In the genomic region with DNA sequence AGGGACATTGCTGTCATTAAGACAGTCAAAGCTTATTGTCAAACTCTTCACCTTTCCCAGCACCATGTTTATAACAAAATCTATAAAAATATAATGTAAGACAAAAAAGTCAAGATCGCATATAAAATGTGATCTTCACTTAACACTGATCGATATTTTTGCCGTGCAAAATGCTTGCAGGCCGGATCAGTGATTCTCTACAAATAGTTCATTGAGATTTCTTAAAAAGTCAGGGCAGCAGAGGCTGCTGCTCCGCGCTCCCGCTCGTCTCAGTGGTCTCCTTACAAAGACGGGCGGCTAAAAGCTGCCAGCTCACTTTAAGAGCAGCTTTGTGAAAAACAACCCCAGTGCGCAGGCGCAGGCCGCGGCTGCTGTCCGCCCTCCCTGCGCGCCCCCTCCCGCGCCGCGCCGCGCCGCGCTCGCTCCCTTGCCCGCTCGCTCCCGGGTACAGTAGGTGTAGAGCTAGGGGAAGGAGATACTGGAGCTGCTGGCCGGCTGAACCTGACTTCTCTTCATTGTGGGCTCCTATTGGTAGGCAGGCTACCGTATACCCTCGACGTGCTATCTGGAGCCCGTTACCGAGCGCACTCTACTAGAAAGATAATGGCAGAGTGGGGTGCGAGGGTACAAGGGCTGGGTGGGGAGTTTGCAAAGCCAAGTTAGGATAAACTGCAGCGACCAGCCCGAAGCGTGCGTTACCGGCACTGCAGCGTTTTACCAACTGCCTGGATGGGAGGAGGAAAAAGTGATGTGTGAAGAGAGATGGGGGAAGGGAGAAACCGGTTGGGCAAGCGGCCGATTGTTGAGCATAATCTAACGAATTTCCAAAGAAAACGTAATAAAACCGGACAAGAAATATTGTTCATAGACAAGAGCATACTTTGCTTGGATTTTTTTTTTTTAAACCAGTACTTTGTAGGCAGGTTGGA, we compare ENCODE assay signal across 8 cellular contexts. TPM values are rescaled to one million over a fixed set of nuclear protein-coding genes. Genes with fewer than 3 reads are reported as not detected.
DNase-seq lines count a peak whose midpoint lies in the region; ATAC-seq and TF ChIP-seq lines count a peak whose summit lies in the region.

ARRDC3 (minus strand) TSS at position 291 of the 929 bp plus-strand sequence; CDS start at position 66, 225 bp downstream.

- H3K79me2 ChIP-seq in GM23338 (replicated peaks; ENCODE audit: insufficient read depth) = peaks cover 10% of the 10 kb centered on the region
- peaks cover 42% of the 10 kb centered on the region for H3K79me2 ChIP-seq in fibroblast of lung (ENCODE audit: control insufficient read depth, insufficient read depth, low read length)

- peak within 1 kb of the TSS; percentile 90 for H3K4me3 Mint-ChIP-seq in GM23338
- H3K4me3 Mint-ChIP-seq in activated T-helper 17 cell treated with anti-CD3 and anti-CD28 coated beads, Interleukin-2, amount 50 U/mL, for 72 hours = peak within 1 kb of the TSS; percentile 98
- H3K4me3 Mint-ChIP-seq in naive thymus-derived CD8-positive, alpha-beta T cell = peak within 1 kb of the TSS; percentile 90 to 100 (median 99)
- H3K4me3 Mint-ChIP-seq in stimulated activated naive B cell treated with anti-CD40 and anti-IgM and Interleukin-4, amounts not matched to agents 10 μg/mL and 1 μg/mL and 100 μg/mL, for 72 hours = peak within 1 kb of the TSS; percentile 96 to 100

- H3K4me2 ChIP-seq in GM23338 (peak within 1 kb of the TSS; percentile 79), fibroblast of lung (ENCODE audit: extremely low read depth, insufficient read depth, low read length) (peak within 1 kb of the TSS; percentile 91)

- TF ChIP-seq CTCF in GM23338 (conservative IDR thresholded peaks at IDR 0.05; ENCODE audit: low read depth in 2 of 2) (no peak), RWPE1 (conservative IDR thresholded peaks at IDR 0.05; ENCODE audit: low read depth) (no peak), fibroblast of lung (conservative IDR thresholded peaks at IDR 0.05 in 1 of 2, IDR thresholded peaks at IDR 0.05 in 1 of 2; ENCODE audit: low read depth in 1 of 2, low read length in 2 of 2) (no peak)

- peak within 1 kb of the TSS; percentile 88 for H3K9ac ChIP-seq in fibroblast of lung (ENCODE audit: insufficient read depth, low read length)

- peaks cover 1% of the 10 kb centered on the region; the same call in 1 of the 3 replicates for H3K9me3 Mint-ChIP-seq in GM23338
- no peaks in the 10 kb centered on the region for H3K9me3 Mint-ChIP-seq in activated T-helper 17 cell treated with anti-CD3 and anti-CD28 coated beads, Interleukin-2, amount 50 U/mL, for 72 hours
- no peaks in the 10 kb centered on the region for H3K9me3 Mint-ChIP-seq in naive thymus-derived CD8-positive, alpha-beta T cell
- H3K9me3 Mint-ChIP-seq in stimulated activated naive B cell treated with anti-CD40 and anti-IgM and Interleukin-4, amounts not matched to agents 10 μg/mL and 1 μg/mL and 100 μg/mL, for 72 hours = no peaks in the 10 kb centered on the region

- H3K27ac ChIP-seq in GM23338 (ENCODE audit: low read depth) (peak within 1 kb of the TSS; percentile 94), RWPE1 (peak within 1 kb of the TSS; percentile 98), fibroblast of lung (ENCODE audit: insufficient read depth, low read length) (peak within 1 kb of the TSS; percentile 95)

- no peaks in the 10 kb centered on the region for H3K9me3 ChIP-seq in fibroblast of lung (ENCODE audit: control insufficient read depth, insufficient read depth, low read depth, low read length)

- peak; percentile 72 for ATAC-seq in GM23338
- ATAC-seq in activated T-helper 17 cell treated with anti-CD3 and anti-CD28 coated beads, Interleukin-2, amount 50 U/mL, for 72 hours (replicated peaks) = peak; percentile 54
- peak; percentile 32 to 46 for ATAC-seq in naive thymus-derived CD8-positive, alpha-beta T cell
- ATAC-seq in stimulated activated naive B cell treated with anti-CD40 and anti-IgM and Interleukin-4, amounts not matched to agents 10 μg/mL and 1 μg/mL and 100 μg/mL, for 72 hours (replicated peaks) = peak; percentile 71

- H2AFZ ChIP-seq in GM23338 (no peak within 1 kb of the TSS), fibroblast of lung (ENCODE audit: low read length) (peak within 1 kb of the TSS; percentile 52)

- H3K36me3 Mint-ChIP-seq in GM23338 (ENCODE audit: low read depth) = peaks cover 19% of the 10 kb centered on the region; the same call in 2 of the 3 replicates
- peaks cover 53% of the 10 kb centered on the region for H3K36me3 Mint-ChIP-seq in activated T-helper 17 cell treated with anti-CD3 and anti-CD28 coated beads, Interleukin-2, amount 50 U/mL, for 72 hours (ENCODE audit: low read depth)
- peaks cover 8 to 15% (median 14%) of the 10 kb centered on the region in 3 donors for H3K36me3 Mint-ChIP-seq in naive thymus-derived CD8-positive, alpha-beta T cell
- H3K36me3 Mint-ChIP-seq in stimulated activated naive B cell treated with anti-CD40 and anti-IgM and Interleukin-4, amounts not matched to agents 10 μg/mL and 1 μg/mL and 100 μg/mL, for 72 hours = peaks cover 0 to 3% of the 10 kb centered on the region in 2 donors

- H3K36me3 ChIP-seq in GM23338 (ENCODE audit: insufficient read depth) (no peaks in the 10 kb centered on the region), fibroblast of lung (ENCODE audit: control insufficient read depth, insufficient read depth, low read length) (no peaks in the 10 kb centered on the region)

- H4K20me1 ChIP-seq in GM23338 (replicated peaks; ENCODE audit: insufficient read depth) (no peaks in the 10 kb centered on the region), fibroblast of lung (ENCODE audit: control insufficient read depth, extremely low read depth, insufficient read depth, low read length) (no peaks in the 10 kb centered on the region)

- H3K9me2 ChIP-seq in GM23338 (ENCODE audit: insufficient read depth) = no peaks in the 10 kb centered on the region

- peak; percentile 99 for DNase-seq in Daoy (ENCODE audit: low read depth)
- peak; percentile 97 for DNase-seq in GM23338 (ENCODE audit: low spot score)
- DNase-seq in Kasumi-1 (lab: John Stamatoyannopoulos, UW) = peak; percentile 96
- DNase-seq in RWPE1 (ENCODE audit: low spot score) = peak; percentile 97
- peak; percentile 94 to 96 for DNase-seq in fibroblast of lung (ENCODE audit: low read depth in 2 of 2)
- peak; percentile 90 to 99 (median 98) for DNase-seq in naive thymus-derived CD8-positive, alpha-beta T cell
- peak; percentile 98 for DNase-seq in stimulated activated naive B cell treated with anti-CD40 and anti-IgM and Interleukin-4, amounts not matched to agents 10 μg/mL and 1 μg/mL and 100 μg/mL, for 72 hours

- H3K4me1 ChIP-seq in GM23338 (ENCODE audit: insufficient read depth) = peaks cover 8% of the 10 kb centered on the region; the same call in 1 of the 2 replicates
- H3K4me1 ChIP-seq in fibroblast of lung (ENCODE audit: control insufficient read depth, extremely low read depth, insufficient read depth, low read length) = peaks cover 4% of the 10 kb centered on the region

- POLR2A ChIA-PET in RWPE1 (lab: Yijun Ruan, JAX; ENCODE audit: low non-redundant PET) = interaction anchor here (0.6 to 1.0 kb wide), 9 partner anchors 8 to 450 kb away, joined by 3 to 7 read pairs (median 3); no protein-coding TSS in a partner anchor
- POLR2A ChIA-PET in naive thymus-derived CD8-positive, alpha-beta T cell (lab: Charles Lee) = interaction anchor here (0.5 to 6.7 kb wide), 37 partner anchors 8 to 973 kb away, joined by 3 to 274 read pairs (median 5); partner anchors contain the start of genes CETN3, MBLAC2 and POLR3G

- H3K4me3 ChIP-seq in GM23338 = peak within 1 kb of the TSS; percentile 69
- peak within 1 kb of the TSS; percentile 73 to 100 (median 96) for H3K4me3 ChIP-seq in fibroblast of lung (replicated peaks in 1 of 4; ENCODE audit: control extremely low read depth in 1 of 4, insufficient read depth in 1 of 4, low read depth in 3 of 4, low read length in 4 of 4)

- H3K27me3 ChIP-seq in GM23338 (ENCODE audit: insufficient read depth) (no peaks in the 10 kb centered on the region), fibroblast of lung (ENCODE audit: control insufficient read depth, insufficient read depth, low read length) (no peaks in the 10 kb centered on the region)

- H3F3A ChIP-seq in GM23338 (replicated peaks; ENCODE audit: low read depth) = no peaks in the 10 kb centered on the region

- peak within 1 kb of the TSS; percentile 99 for H3K27ac Mint-ChIP-seq in GM23338
- peak within 1 kb of the TSS; percentile 97 for H3K27ac Mint-ChIP-seq in activated T-helper 17 cell treated with anti-CD3 and anti-CD28 coated beads, Interleukin-2, amount 50 U/mL, for 72 hours
- peak within 1 kb of the TSS; percentile 92 to 100 (median 99) for H3K27ac Mint-ChIP-seq in naive thymus-derived CD8-positive, alpha-beta T cell
- H3K27ac Mint-ChIP-seq in stimulated activated naive B cell treated with anti-CD40 and anti-IgM and Interleukin-4, amounts not matched to agents 10 μg/mL and 1 μg/mL and 100 μg/mL, for 72 hours = peak within 1 kb of the TSS; percentile 98

- peaks cover 13% of the 10 kb centered on the region for H3K4me1 Mint-ChIP-seq in GM23338
- H3K4me1 Mint-ChIP-seq in activated T-helper 17 cell treated with anti-CD3 and anti-CD28 coated beads, Interleukin-2, amount 50 U/mL, for 72 hours = peaks cover 16% of the 10 kb centered on the region
- peaks cover 9 to 26% (median 20%) of the 10 kb centered on the region in 4 donors for H3K4me1 Mint-ChIP-seq in naive thymus-derived CD8-positive, alpha-beta T cell
- H3K4me1 Mint-ChIP-seq in stimulated activated naive B cell treated with anti-CD40 and anti-IgM and Interleukin-4, amounts not matched to agents 10 μg/mL and 1 μg/mL and 100 μg/mL, for 72 hours = peaks cover 0 to 15% of the 10 kb centered on the region in 2 donors

- CTCF ChIA-PET in RWPE1 (lab: Yijun Ruan, JAX) = interaction anchor here (0.8 to 2.3 kb wide), 4 partner anchors 241 to 518 kb away, joined by 4 to 22 read pairs (median 12); no protein-coding TSS in a partner anchor

- peaks cover 25% of the 10 kb centered on the region for H3K27me3 Mint-ChIP-seq in GM23338 (ENCODE audit: insufficient read depth, low read depth, poor library complexity)
- H3K27me3 Mint-ChIP-seq in activated T-helper 17 cell treated with anti-CD3 and anti-CD28 coated beads, Interleukin-2, amount 50 U/mL, for 72 hours = no peaks in the 10 kb centered on the region
- H3K27me3 Mint-ChIP-seq in naive thymus-derived CD8-positive, alpha-beta T cell = no peaks in the 10 kb centered on the region
- no peaks in the 10 kb centered on the region for H3K27me3 Mint-ChIP-seq in stimulated activated naive B cell treated with anti-CD40 and anti-IgM and Interleukin-4, amounts not matched to agents 10 μg/mL and 1 μg/mL and 100 μg/mL, for 72 hours

RNA-seq across cellular contexts. Expression of gene ARRDC3, which starts in this region (rescaled TPM):
- total RNA-seq in Daoy (2014; rRNA removed; shearing (Covaris generic)) = 45.1 and 48.7 TPM in 2 replicates
- total RNA-seq in GM23338 (2014; rRNA removed; shearing (Covaris generic)) = 13.6 and 16.5 TPM in 2 replicates
- polyA plus RNA-seq in GM23338 (2016; fragmentation: Nextera tagmentation; extraction: Ambion mirVana) (8.5 and 11.9 TPM in 2 replicates), fibroblast of lung (32.6 and 33.6 TPM in 2 replicates)
- 10 to 100 TPM; 17.5 to 60.9 TPM for total RNA-seq in activated T-helper 17 cell treated with anti-CD3 and anti-CD28 coated beads, Interleukin-2, amount 50 U/mL, for 72 hours
- 87.1 and 105 TPM in 2 replicates for total RNA-seq in fibroblast of lung
- 22.1 and 22.6 TPM in 2 replicates for polyA plus RNA-seq in fibroblast of lung (2012)
- polyA minus RNA-seq in fibroblast of lung (ENCODE audit: low replicate concordance) = 15.7 and 17.6 TPM in 2 replicates
- total RNA-seq in naive thymus-derived CD8-positive, alpha-beta T cell = 100 to 1,000 TPM; 355 to 374 TPM
- polyA plus RNA-seq in naive thymus-derived CD8-positive, alpha-beta T cell = 100 to 1,000 TPM in 2 of 3 donors, 10 to 100 TPM in 1; 72.6 to 134 (median 113) TPM

Comparison
In these comparisons a context has a peak if more than half of its experiments do, and no peak if none do; other contexts are left out.
1. Peak in every context shown above with its lines: DNase-seq, ATAC-seq, H3K4me3 ChIP-seq and H3K27ac ChIP-seq.